ENCODE assay signal across 11 cellular contexts in genomic region chr6:39923394-39923793, GRCh38. TPM values are rescaled to one million over a fixed set of nuclear protein-coding genes. Genes with fewer than 3 reads are reported as not detected.
A peak's percentile ranks its signal among the peaks of the same experiment; 100 is the strongest.
DNase-seq lines count a peak whose midpoint lies in the region; ATAC-seq, FAIRE-seq and TF ChIP-seq lines count a peak whose summit lies in the region.
"Had no signal": no experiment of that assay in that cellular context is flagged by ENCODE, and none has a peak within 500 bp of the region (broad histone marks: within the 10 kb centered on the region; RNA-seq: fewer than 3 reads in every experiment).

No MANE protein-coding gene starts in this region.

- H3K27me3 Mint-ChIP-seq in stimulated activated memory B cell treated with anti-CD40 and anti-IgM and Interleukin-4, amounts not matched to agents 10 μg/mL and 1 μg/mL and 100 μg/mL, for 72 hours: no peaks in the 10 kb centered on the region

- H3K36me3 ChIP-seq in body of pancreas (replicated peaks in 1 of 2; ENCODE audit: insufficient read depth in 1 of 2, low read depth in 2 of 2) (no peaks in the 10 kb centered on the region), kidney (ENCODE audit: control insufficient read depth in 1 of 2, insufficient read depth in 2 of 2, low read length in 2 of 2) (peaks cover 5 to 38% of the 10 kb centered on the region in 2 donors), thoracic aorta (peaks cover 25% of the 10 kb centered on the region)

- peak; percentile 90 for ATAC-seq in body of pancreas
- no peak for ATAC-seq in thoracic aorta (ENCODE audit: insufficient number of reproducible peaks, low FRiP score, low read depth)
- no peak for ATAC-seq in stimulated activated memory B cell treated with anti-CD40 and anti-IgM and Interleukin-4, amounts not matched to agents 10 μg/mL and 1 μg/mL and 100 μg/mL, for 72 hours

- intact Hi-C loops in body of pancreas (cut with DNase I) (no loop called here), kidney (cut with DNase I) (no loop called here)

- no peaks in the 10 kb centered on the region for H3K9me3 ChIP-seq in body of pancreas
- no peaks in the 10 kb centered on the region for H3K9me3 ChIP-seq in kidney (ENCODE audit: control insufficient read depth in 1 of 2, low read length in 2 of 2)
- no peaks in the 10 kb centered on the region for H3K9me3 ChIP-seq in thoracic aorta

- H3K27me3 ChIP-seq in body of pancreas: no peaks in the 10 kb centered on the region
- H3K27me3 ChIP-seq in thoracic aorta (replicated peaks; ENCODE audit: insufficient read depth): no peaks in the 10 kb centered on the region

- H3K27ac ChIP-seq in body of pancreas (peak overlapping the region in 3 of 4 donors; percentile 52 to 72 (median 58)), kidney (ENCODE audit: low read depth in 2 of 2, low read length in 2 of 2) (peak overlapping the region; percentile 86 to 88), thoracic aorta (peak overlapping the region; percentile 1 to 27)

- H3K4me3 ChIP-seq in LNCaP clone FGC (ENCODE audit: low read depth, low read length) (peak overlapping the region; percentile 27), body of pancreas (no peak overlapping the region), kidney (ENCODE audit: low read length in 2 of 2) (no peak overlapping the region), thoracic aorta (no peak overlapping the region)

- H3K9ac ChIP-seq in kidney (ENCODE audit: low read length in 2 of 2): peak overlapping the region in 1 of 2 donors; percentile 40

- no peak overlapping the region for H3K27ac Mint-ChIP-seq in stimulated activated memory B cell treated with anti-CD40 and anti-IgM and Interleukin-4, amounts not matched to agents 10 μg/mL and 1 μg/mL and 100 μg/mL, for 72 hours

- no peak overlapping the region for H3K4me3 Mint-ChIP-seq in stimulated activated memory B cell treated with anti-CD40 and anti-IgM and Interleukin-4, amounts not matched to agents 10 μg/mL and 1 μg/mL and 100 μg/mL, for 72 hours

- peak; percentile 80 for DNase-seq in LNCaP clone FGC (ENCODE audit: low read depth)
- DNase-seq in body of pancreas: peak; percentile 66 to 96 (median 90)
- peak; percentile 94 for DNase-seq in kidney
- peak; percentile 73 for DNase-seq in thoracic aorta (ENCODE audit: low spot score)
- no peak for DNase-seq in HuH-7.5 (ENCODE audit: low spot score)
- no peak for DNase-seq in NCI-H1436 (lab: John Stamatoyannopoulos, UW)
- DNase-seq: activated CD4-positive, alpha-beta T cell treated with anti-CD3 and anti-CD28 coated beads for 48 hours; activated naive CD4-positive, alpha-beta T cell treated with Interleukin-2 at 50 U/mL for 16 hours; mesenchymal stem cell; NCI-H524 treated with DMSO at 0.1 percent for 48 hours had no signal

- peaks cover 52% of the 10 kb centered on the region for H3K4me1 ChIP-seq in body of pancreas
- H3K4me1 ChIP-seq in kidney (ENCODE audit: control insufficient read depth in 1 of 2, insufficient read depth in 1 of 2, low read depth in 1 of 2, low read length in 2 of 2): peaks cover 26 to 55% of the 10 kb centered on the region in 2 donors
- H3K4me1 ChIP-seq in thoracic aorta (ENCODE audit: control insufficient read depth in 1 of 2, low read depth in 2 of 2): peaks cover 13 to 39% of the 10 kb centered on the region in 2 donors

- TF ChIP-seq CTCF in LNCaP clone FGC (IDR thresholded peaks at IDR 0.05; ENCODE audit: control insufficient read depth, extremely low read depth, insufficient read depth) (no peak), body of pancreas (IDR thresholded peaks at IDR 0.05) (no peak), kidney (IDR thresholded peaks at IDR 0.05; ENCODE audit: borderline replicate concordance, extremely low read depth, insufficient read depth) (no peak), thoracic aorta (IDR thresholded peaks at IDR 0.05) (no peak)

- peaks cover 5% of the 10 kb centered on the region for H3K9me3 Mint-ChIP-seq in stimulated activated memory B cell treated with anti-CD40 and anti-IgM and Interleukin-4, amounts not matched to agents 10 μg/mL and 1 μg/mL and 100 μg/mL, for 72 hours

- H3K36me3 Mint-ChIP-seq in stimulated activated memory B cell treated with anti-CD40 and anti-IgM and Interleukin-4, amounts not matched to agents 10 μg/mL and 1 μg/mL and 100 μg/mL, for 72 hours: no peaks in the 10 kb centered on the region

- WGBS in body of pancreas, 2 donors: 15% methylated on average over 5 of the region's 5 CpGs; no CpG with 5 or more reads in 1 of the 2 donors

- H3K4me1 Mint-ChIP-seq in stimulated activated memory B cell treated with anti-CD40 and anti-IgM and Interleukin-4, amounts not matched to agents 10 μg/mL and 1 μg/mL and 100 μg/mL, for 72 hours: no peaks in the 10 kb centered on the region

- no peak for FAIRE-seq in kidney (lab: Jason Lieb, UNC)

- no peak for TF ChIP-seq POLR2A in body of pancreas (IDR thresholded peaks at IDR 0.05)

RNA-seq across cellular contexts. Expression of gene MOCS1, which starts 10.9 kb away (rescaled TPM):
- total RNA-seq in body of pancreas: 10 to 100 TPM; 15.0 to 21.1 TPM
- total RNA-seq in kidney: 25.9 TPM
- polyA plus RNA-seq in kidney (ENCODE audit: insufficient read depth, low read depth, low replicate concordance): 41.3 TPM
- total RNA-seq in thoracic aorta: 10 to 100 TPM; 29.1 to 44.9 TPM

Comparison
In these comparisons a context has a peak if more than half of its experiments do, and no peak if none do; other contexts are left out.
1. DNase-seq: peak in LNCaP clone FGC (single experiment), body of pancreas (4 of 4), kidney (single experiment) and thoracic aorta (single experiment); none in HuH-7.5 (single experiment) and NCI-H1436 (single experiment).
2. H3K27ac ChIP-seq: peak in every context shown above with its lines; median percentile 87 in kidney; 58 in body of pancreas; 14 in thoracic aorta.